ENCODE assay signal across 8 cellular contexts in the genomic region with DNA sequence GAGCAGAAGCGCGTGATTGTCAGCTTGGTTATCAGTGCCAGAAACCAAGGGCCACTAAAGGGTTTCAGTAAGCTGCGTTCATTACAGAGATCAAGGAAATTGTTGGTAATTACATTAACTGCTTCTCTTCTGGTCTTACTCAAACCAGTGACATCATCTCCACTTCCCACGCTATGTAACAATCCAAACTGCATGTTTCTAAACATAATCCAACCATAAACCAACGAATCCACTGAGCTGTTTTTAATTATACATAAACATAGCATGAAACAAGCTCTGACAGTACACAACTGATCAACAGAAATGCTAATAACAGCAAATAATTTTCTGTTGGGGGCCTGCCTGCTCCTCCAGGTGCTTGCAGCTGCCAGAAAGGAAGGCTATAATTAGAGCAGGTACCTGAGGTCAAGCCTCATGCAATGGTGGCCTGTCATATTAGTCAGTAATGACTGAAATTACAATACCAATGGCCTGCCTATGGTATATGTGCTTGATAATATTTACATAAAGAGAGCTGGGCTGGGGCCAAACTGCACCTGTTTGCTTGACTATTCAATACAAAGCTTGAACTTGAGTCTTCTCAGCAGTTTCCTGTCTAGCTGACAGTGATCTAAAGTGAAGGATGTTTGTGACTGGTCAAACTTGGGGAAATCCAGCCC. TPM values are rescaled to one million over a fixed set of nuclear protein-coding genes. Genes with fewer than 3 reads are reported as not detected.
DNase-seq lines count a peak whose midpoint lies in the region; ATAC-seq and TF ChIP-seq lines count a peak whose summit lies in the region.

No MANE protein-coding gene starts in this region.

- no peaks in the 10 kb centered on the region for H3K9me3 Mint-ChIP-seq in activated naive CD8-positive, alpha-beta T cell treated with anti-CD3 and anti-CD28 coated beads, Interleukin-2, amount 50 U/mL, for 24 hours

- peak overlapping the region; percentile 93 to 94 for H3K27ac ChIP-seq in right atrium auricular region

- H3K27me3 Mint-ChIP-seq in activated naive CD8-positive, alpha-beta T cell treated with anti-CD3 and anti-CD28 coated beads, Interleukin-2, amount 50 U/mL, for 24 hours, result no peaks in the 10 kb centered on the region

- H3K4me3 Mint-ChIP-seq in activated naive CD8-positive, alpha-beta T cell treated with anti-CD3 and anti-CD28 coated beads, Interleukin-2, amount 50 U/mL, for 24 hours, result peak overlapping the region; percentile 75

- H3K4me3 ChIP-seq in right atrium auricular region, result peak overlapping the region; percentile 13 to 48
- no peak overlapping the region for H3K4me3 ChIP-seq in lower leg skin (ENCODE audit: low read depth, poor library complexity, severe bottlenecking)

- ATAC-seq in GM19328 (IDR thresholded peaks at IDR 0.05; ENCODE audit: unreplicated experiment), result peak; percentile 84
- peak; percentile 90 for ATAC-seq in HG03280 (IDR thresholded peaks at IDR 0.05; ENCODE audit: unreplicated experiment)
- peak; percentile 94 for ATAC-seq in activated naive CD8-positive, alpha-beta T cell treated with anti-CD3 and anti-CD28 coated beads, Interleukin-2, amount 50 U/mL, for 24 hours

- 28 to 34% methylated on average over 5 of the region's 5 CpGs for WGBS in lower leg skin, 2 donors

- peak; percentile 86 for DNase-seq in DMS153 treated with DMSO at 0.1 percent for 48 hours (lab: John Stamatoyannopoulos, UW; ENCODE audit: unreplicated experiment)
- peak; percentile 92 for DNase-seq in NCI-H774 (lab: John Stamatoyannopoulos, UW)
- DNase-seq in activated naive CD8-positive, alpha-beta T cell treated with anti-CD3 and anti-CD28 coated beads, Interleukin-2, amount 50 U/mL, for 24 hours, result peak; percentile 27
- DNase-seq in right atrium auricular region (ENCODE audit: low spot score), result no peak
- DNase-seq in stimulated activated CD4-positive, alpha-beta T cell treated with anti-CD3 and anti-CD28 coated beads, Interleukin-2, amount 100 ng/mL, for 24 hours, result peak; percentile 18 to 47
- DNase-seq in lower leg skin (ENCODE audit: low spot score in 2 of 2), result no peak

- intact Hi-C loops in lower leg skin (cut with DNase I; ENCODE audit: low total_unique reads), result no loop called here

- H3K4me1 Mint-ChIP-seq in activated naive CD8-positive, alpha-beta T cell treated with anti-CD3 and anti-CD28 coated beads, Interleukin-2, amount 50 U/mL, for 24 hours, result peaks cover 51% of the 10 kb centered on the region

- H3K27me3 ChIP-seq in right atrium auricular region, result no peaks in the 10 kb centered on the region

- no peak for TF ChIP-seq CTCF in right atrium auricular region (IDR thresholded peaks at IDR 0.05)
- no peak for TF ChIP-seq CTCF in lower leg skin (IDR thresholded peaks at IDR 0.05)

- peaks cover 19% of the 10 kb centered on the region for H3K36me3 Mint-ChIP-seq in activated naive CD8-positive, alpha-beta T cell treated with anti-CD3 and anti-CD28 coated beads, Interleukin-2, amount 50 U/mL, for 24 hours (ENCODE audit: low read depth)

- TF ChIP-seq POLR2A in lower leg skin (IDR thresholded peaks at IDR 0.05), result no peak

- no peaks in the 10 kb centered on the region for H3K9me3 ChIP-seq in right atrium auricular region

- peak overlapping the region; percentile 91 for H3K27ac Mint-ChIP-seq in activated naive CD8-positive, alpha-beta T cell treated with anti-CD3 and anti-CD28 coated beads, Interleukin-2, amount 50 U/mL, for 24 hours

- H3K4me1 ChIP-seq in right atrium auricular region, result peaks cover 0 to 41% of the 10 kb centered on the region in 2 donors

- no peaks in the 10 kb centered on the region for H3K36me3 ChIP-seq in right atrium auricular region

RNA-seq across cellular contexts. Expression of gene ILRUN, which starts 40.1 kb away (rescaled TPM):
- total RNA-seq in right atrium auricular region, result 100 to 1,000 TPM in 1 of 2 donors, 10 to 100 TPM in 1; 89.8 to 114 TPM
- total RNA-seq in lower leg skin, result 10 to 100 TPM; 60.2 to 65.4 (median 62.9) TPM

Comparison
In these comparisons a context has a peak if more than half of its experiments do, and no peak if none do; other contexts are left out.
1. DNase-seq: peak in DMS153 treated with DMSO at 0.1 percent for 48 hours (single experiment), NCI-H774 (single experiment), activated naive CD8-positive, alpha-beta T cell treated with anti-CD3 and anti-CD28 coated beads, Interleukin-2, amount 50 U/mL, for 24 hours (single experiment) and stimulated activated CD4-positive, alpha-beta T cell treated with anti-CD3 and anti-CD28 coated beads, Interleukin-2, amount 100 ng/mL, for 24 hours (2 of 2); none in right atrium auricular region (single experiment) and lower leg skin (0 of 2).
2. Peak in every context shown above with its lines, with median percentiles within 50 percentile points of each other: ATAC-seq.